ENCODE assay signal across 1 cellular context in genomic region chr7:55048221-55048859, GRCh38.
TF ChIP-seq lines count a peak whose summit lies in the region.

No MANE protein-coding gene starts in this region.

TF ChIP-seq in SK-N-SH, 30 proteins besides CTCF, POLR2A, EP300 and RAD21 (continued from another document):
- no peak for TF ChIP-seq SIN3A (IDR thresholded peaks at IDR 0.05; ENCODE audit: borderline replicate concordance, low read depth, low read length)
- TF ChIP-seq FOXM1 (IDR thresholded peaks at IDR 0.05; ENCODE audit: low read depth): no peak
- TF ChIP-seq RFX5 (IDR thresholded peaks at IDR 0.05; ENCODE audit: low read length): no peak
- TF ChIP-seq USF1 (IDR thresholded peaks at IDR 0.05; ENCODE audit: borderline replicate concordance, low read depth): no peak
- no peak for TF ChIP-seq POLR2AphosphoS5 (IDR thresholded peaks at IDR 0.05; ENCODE audit: low read depth, low read length)
- TF ChIP-seq CHD2 (IDR thresholded peaks at IDR 0.05; ENCODE audit: low read length, partially characterized antibody): no peak
- no peak for TF ChIP-seq ZBTB33 (IDR thresholded peaks at IDR 0.05; ENCODE audit: borderline replicate concordance, low read depth)
- no peak for TF ChIP-seq NRF1 (IDR thresholded peaks at IDR 0.05; ENCODE audit: low read depth, low read length)
- TF ChIP-seq GATA2 (CRISPR knock-in tag; IDR thresholded peaks at IDR 0.05): no peak
- TF ChIP-seq TEAD4 (IDR thresholded peaks at IDR 0.05; ENCODE audit: borderline replicate concordance, insufficient read depth): no peak
- no peak for TF ChIP-seq TCF12 (IDR thresholded peaks at IDR 0.05)
- no peak for TF ChIP-seq IRF3 (IDR thresholded peaks at IDR 0.05; ENCODE audit: low read depth, low read length)
